Comparison of ENCODE assay signal across 2 cellular contexts in genomic region chr10:86411281-86411841, GRCh38.
TF ChIP-seq lines count a peak whose summit lies in the region.

No MANE protein-coding gene starts in this region.

TF ChIP-seq in SK-N-SH, 30 proteins besides CTCF, POLR2A, EP300 and RAD21 (continued from another document):
- TF ChIP-seq SMC3 (IDR thresholded peaks at IDR 0.05; ENCODE audit: low read depth, low read length) (no peak), POLR2AphosphoS5 (IDR thresholded peaks at IDR 0.05; ENCODE audit: low read depth, low read length) (no peak), GATA2 (CRISPR knock-in tag; IDR thresholded peaks at IDR 0.05) (no peak), USF2 (IDR thresholded peaks at IDR 0.05; ENCODE audit: borderline replicate concordance, low read depth, low read length) (no peak), SIN3A (IDR thresholded peaks at IDR 0.05; ENCODE audit: borderline replicate concordance, low read depth, low read length) (no peak), MXI1 (IDR thresholded peaks at IDR 0.05; ENCODE audit: low read depth, low read length) (no peak), YY1 (IDR thresholded peaks at IDR 0.05; ENCODE audit: low read depth) (no peak), RXRA (IDR thresholded peaks at IDR 0.05; ENCODE audit: borderline replicate concordance, low read depth) (no peak), ZBTB33 (IDR thresholded peaks at IDR 0.05; ENCODE audit: borderline replicate concordance, low read depth) (no peak), TEAD4 (IDR thresholded peaks at IDR 0.05; ENCODE audit: borderline replicate concordance, insufficient read depth) (no peak), MAX (IDR thresholded peaks at IDR 0.05; ENCODE audit: low read depth) (no peak), FOXJ3 (CRISPR knock-in tag; IDR thresholded peaks at IDR 0.05) (no peak), TAF1 (IDR thresholded peaks at IDR 0.05; ENCODE audit: borderline replicate concordance, low read depth, low read length) (no peak), NFIC (IDR thresholded peaks at IDR 0.05; ENCODE audit: borderline replicate concordance) (no peak), USF1 (IDR thresholded peaks at IDR 0.05; ENCODE audit: borderline replicate concordance, low read depth) (no peak), FOXM1 (IDR thresholded peaks at IDR 0.05; ENCODE audit: low read depth) (no peak)

TF ChIP-seq in H1, 55 proteins besides CTCF, POLR2A, EP300 and RAD21 (continued from another document):
- TF ChIP-seq JUN (IDR thresholded peaks at IDR 0.05; ENCODE audit: low read depth, low read length), result no peak
- TF ChIP-seq CHD2 (IDR thresholded peaks at IDR 0.05; ENCODE audit: low read length), result no peak
- TF ChIP-seq BRCA1 (IDR thresholded peaks at IDR 0.05; ENCODE audit: low read depth, low read length), result no peak
- TF ChIP-seq KDM5A (IDR thresholded peaks at IDR 0.05; ENCODE audit: low read length), result no peak
- no peak for TF ChIP-seq TEAD4 (IDR thresholded peaks at IDR 0.05; ENCODE audit: low read depth, low read length)
- TF ChIP-seq CEBPB (IDR thresholded peaks at IDR 0.05; ENCODE audit: low read depth, low read length), result no peak
- no peak for TF ChIP-seq CHD7 (IDR thresholded peaks at IDR 0.05; ENCODE audit: insufficient replicate concordance, low read length)
- TF ChIP-seq SP1 (IDR thresholded peaks at IDR 0.05; ENCODE audit: low read depth, low read length), result no peak
- no peak for TF ChIP-seq FOSL1 (IDR thresholded peaks at IDR 0.05; ENCODE audit: insufficient read depth, low read depth, low read length)
- no peak for TF ChIP-seq USF2 (IDR thresholded peaks at IDR 0.05; ENCODE audit: low read length)
